14 cellular contexts compared by ENCODE assay signal in the genomic region with DNA sequence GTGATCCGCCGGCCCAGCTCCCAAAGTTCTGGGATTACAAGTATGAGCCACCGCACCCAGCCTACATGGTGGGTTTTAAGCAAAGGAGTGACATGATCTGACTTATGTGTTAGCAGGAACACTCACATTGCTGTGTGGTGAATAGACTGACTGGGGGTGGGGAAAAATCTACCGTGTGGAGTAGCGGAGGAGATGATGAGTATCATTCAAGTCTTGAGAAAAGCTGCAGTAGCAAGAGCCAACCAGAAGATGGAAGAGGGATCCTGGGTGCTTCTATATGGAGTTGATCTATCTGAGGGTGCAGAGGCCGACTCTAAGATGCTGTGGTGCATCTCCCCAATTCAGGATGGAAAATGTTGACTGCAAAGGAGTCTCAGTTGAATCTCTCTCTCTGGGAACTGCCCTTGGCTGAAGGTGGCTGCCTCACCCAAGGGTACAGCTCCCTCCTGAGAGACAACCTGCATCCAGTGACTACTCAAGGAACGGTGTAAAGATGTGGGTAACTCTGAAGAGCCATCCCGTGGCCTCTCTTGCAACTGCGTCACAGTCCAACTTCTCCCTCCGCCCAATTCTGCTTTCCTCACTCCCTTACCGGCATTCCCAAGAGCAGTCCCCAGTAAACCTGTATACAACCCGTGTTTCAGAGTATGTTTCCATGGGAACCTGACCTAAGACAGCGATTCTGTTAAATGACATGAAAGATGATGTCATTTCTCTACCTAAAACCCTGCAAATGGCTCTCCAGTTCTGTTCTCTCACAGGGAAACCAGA. TPM values are rescaled to one million over a fixed set of nuclear protein-coding genes. Genes with fewer than 3 reads are reported as not detected.
A peak's percentile ranks its signal among the peaks of the same experiment; 100 is the strongest.
DNase-seq lines count a peak whose midpoint lies in the region; ATAC-seq, FAIRE-seq and TF ChIP-seq lines count a peak whose summit lies in the region.
"Had no signal": no experiment of that assay in that cellular context is flagged by ENCODE, and none has a peak within 500 bp of the region (broad histone marks: within the 10 kb centered on the region; RNA-seq: fewer than 3 reads in every experiment).

No MANE protein-coding gene starts in this region.

- peaks cover 4% of the 10 kb centered on the region for H3K27me3 Mint-ChIP-seq in CD4-positive, alpha-beta T cell

- H3K9ac ChIP-seq in H1 (replicated peaks in 1 of 4; ENCODE audit: extremely low read depth in 1 of 4, low read depth in 3 of 4, low read length in 3 of 4) = no peak overlapping the region
- H3K9ac ChIP-seq: BLaER1 had no signal

- H3K4me3 Mint-ChIP-seq in CD4-positive, alpha-beta T cell = no peak overlapping the region
- H3K4me3 Mint-ChIP-seq: activated naive CD8-positive, alpha-beta T cell treated with anti-CD3 and anti-CD28 coated beads, Interleukin-2, amount 10 ng/mL, durations not matched to agents 7 days and 5 days; natural killer cell treated with Interleukin-12 subunit alpha and Interleukin-12 subunit beta and Interleukin-15 and Interleukin-18, amount 100 ng/mL, for 72 hours had no signal

- no peaks in the 10 kb centered on the region for H3K36me3 Mint-ChIP-seq in CD4-positive, alpha-beta T cell (ENCODE audit: low read depth)
- H3K36me3 Mint-ChIP-seq: activated naive CD8-positive, alpha-beta T cell treated with anti-CD3 and anti-CD28 coated beads, Interleukin-2, amount 10 ng/mL, durations not matched to agents 7 days and 5 days; natural killer cell treated with Interleukin-12 subunit alpha and Interleukin-12 subunit beta and Interleukin-15 and Interleukin-18, amount 100 ng/mL, for 72 hours had no signal

- WGBS in H1 (ENCODE audit: extremely low coverage in 1 of 2, insufficient coverage in 1 of 2, insufficient read length in 1 of 2, insufficient replicate concordance in 2 of 2, low coverage in 1 of 2, low lambda C conversion rate in 2 of 2, missing lambda C conversion rate in 1 of 2), 2 experiments = 88% methylated on average over 13 of the region's 13 CpGs; no CpG with 5 or more reads in 1 of the 2 experiments

- H3K4me1 ChIP-seq in H1 (replicated peaks in 1 of 4; ENCODE audit: control insufficient read depth in 3 of 4, insufficient read depth in 4 of 4, low read length in 3 of 4) = peaks cover 0 to under 1% (median 0%) of the 10 kb centered on the region in 4 experiments; a peak in 1 of 7 replicates
- peaks cover under 1% of the 10 kb centered on the region; the same call in 1 of the 2 replicates for H3K4me1 ChIP-seq in PC-9 (replicated peaks; ENCODE audit: insufficient read depth)
- H3K4me1 ChIP-seq: BLaER1 had no signal

- DNase-seq in G401 (ENCODE audit: low spot score) (peak; percentile 19), RKO (ENCODE audit: low spot score) (peak; percentile 59), H1 (ENCODE audit: low read depth in 1 of 2, low spot score in 2 of 2) (no peak), PC-9 (no peak), mesenteric fat pad (ENCODE audit: low spot score) (no peak)
- no peak for DNase-seq in CD4-positive, alpha-beta T cell
- DNase-seq: activated naive CD8-positive, alpha-beta T cell treated with anti-CD3 and anti-CD28 coated beads, Interleukin-2, amount 10 ng/mL, durations not matched to agents 7 days and 5 days; stimulated activated CD4-positive, alpha-beta T cell treated with anti-CD3 and anti-CD28 coated beads, Interleukin-12 subunit alpha, Interleukin-12 subunit beta, amount 100 ng/mL, for 4 hours had no signal

- H3K79me2 ChIP-seq in H1 (ENCODE audit: control insufficient read depth in 1 of 2, insufficient read depth in 2 of 2, low read length in 2 of 2) = no peaks in the 10 kb centered on the region
- H3K79me2 ChIP-seq in PC-9 (ENCODE audit: low read depth) = peaks cover 3% of the 10 kb centered on the region; the same call in 1 of the 2 replicates

- no peak overlapping the region for H2BK20ac ChIP-seq in H1 (ENCODE audit: low read length)

- peak; percentile 17 for TF ChIP-seq CTCF in 22Rv1 (IDR thresholded peaks at IDR 0.05)
- peak in 1 of 3 experiments; percentile 2; a peak in 1 of 4 replicates for TF ChIP-seq CTCF in H1 (IDR thresholded peaks at IDR 0.05; ENCODE audit: control extremely low read depth in 1 of 3, insufficient read depth in 1 of 3, low read depth in 1 of 3, low read length in 3 of 3)
- no peak for TF ChIP-seq CTCF in PC-9 (conservative IDR thresholded peaks at IDR 0.05)
- no peak for TF ChIP-seq CTCF in CD4-positive, alpha-beta T cell (IDR thresholded peaks at IDR 0.05)

- no peak overlapping the region for H3K18ac ChIP-seq in H1 (ENCODE audit: extremely low read depth, low read length)

- no peak for TF ChIP-seq EP300 in H1 (IDR thresholded peaks at IDR 0.05; ENCODE audit: borderline replicate concordance in 1 of 2, low read depth in 2 of 2, low read length in 2 of 2)

- in situ Hi-C loops in G401 (cut with HindIII; ENCODE audit: low sequenced_read_pairs) = no loop called here

- H4K20me1 ChIP-seq in H1 (replicated peaks in 1 of 2; ENCODE audit: control insufficient read depth in 1 of 2, insufficient read depth in 2 of 2, low read length in 2 of 2) (no peaks in the 10 kb centered on the region), PC-9 (ENCODE audit: insufficient read depth) (no peaks in the 10 kb centered on the region)
- H4K20me1 ChIP-seq: BLaER1 had no signal

- no peaks in the 10 kb centered on the region for H3K9me3 ChIP-seq in H1 (ENCODE audit: insufficient read depth in 2 of 2, low read depth in 1 of 2, low read length in 1 of 2)
- H3K9me3 ChIP-seq in PC-9 (ENCODE audit: insufficient read depth, low read depth) = no peaks in the 10 kb centered on the region
- no peaks in the 10 kb centered on the region for H3K9me3 ChIP-seq in CD4-positive, alpha-beta T cell (ENCODE audit: control insufficient read depth, low read length)
- H3K9me3 ChIP-seq: BLaER1 had no signal

- H2BK120ac ChIP-seq in H1 (replicated peaks; ENCODE audit: low read depth, low read length) = no peak overlapping the region

- no peak overlapping the region for H3K14ac ChIP-seq in H1 (ENCODE audit: insufficient read length)

- no peak overlapping the region for H2BK15ac ChIP-seq in H1 (ENCODE audit: low read length)

- no peaks in the 10 kb centered on the region for H3K79me1 ChIP-seq in H1 (ENCODE audit: low read depth, low read length)

- H2BK12ac ChIP-seq in H1 (ENCODE audit: low read depth, low read length) = no peak overlapping the region

- no peak overlapping the region for H3K56ac ChIP-seq in H1 (replicated peaks; ENCODE audit: insufficient read length, low read depth, low read length)

- no peak for FAIRE-seq in H1 (lab: Jason Lieb, UNC)

- TF ChIP-seq POLR2A in H1 (IDR thresholded peaks at IDR 0.05; ENCODE audit: control extremely low read depth in 1 of 2, low read depth in 2 of 2, low read length in 2 of 2) = no peak

- CTCF ChIA-PET in H1 (lab: Charles Lee; ENCODE audit: partially characterized antibody) = interaction anchor here (0.6 to 1.7 kb wide), 14 partner anchors 13 to 368 kb away, joined by 3 to 6 read pairs (median 3); no protein-coding TSS in a partner anchor
- CTCF ChIA-PET in PC-9 (lab: Charles Lee) = interaction anchor here (0.6 kb wide), 2 partner anchors 332 to 1022 kb away, joined by 3 to 4 read pairs; no protein-coding TSS in a partner anchor
- CTCF ChIA-PET in CD4-positive, alpha-beta T cell (lab: Charles Lee) = no interaction called here

- peaks cover 3% of the 10 kb centered on the region; the same call in 1 of the 2 replicates for H3F3A ChIP-seq in PC-9 (ENCODE audit: insufficient read depth, low read depth)

- H3K4me2 ChIP-seq in H1 (ENCODE audit: insufficient read depth in 1 of 2, low read depth in 2 of 2, low read length in 2 of 2) = no peak overlapping the region
- no peak overlapping the region for H3K4me2 ChIP-seq in PC-9
- H3K4me2 ChIP-seq: BLaER1 had no signal

- H4K8ac ChIP-seq in H1 (ENCODE audit: extremely low read depth, insufficient read depth, low read length) = peak overlapping the region; percentile 53; the same call in 1 of the 2 replicates

- no peak overlapping the region for H2AK5ac ChIP-seq in H1 (ENCODE audit: low read depth, low read length)

- H4K91ac ChIP-seq in H1 (replicated peaks; ENCODE audit: insufficient read length, low read length) = no peak overlapping the region

- no peak overlapping the region for H3K27ac Mint-ChIP-seq in CD4-positive, alpha-beta T cell
- H3K27ac Mint-ChIP-seq: activated naive CD8-positive, alpha-beta T cell treated with anti-CD3 and anti-CD28 coated beads, Interleukin-2, amount 10 ng/mL, durations not matched to agents 7 days and 5 days; natural killer cell treated with Interleukin-12 subunit alpha and Interleukin-12 subunit beta and Interleukin-15 and Interleukin-18, amount 100 ng/mL, for 72 hours had no signal

- H3K27me3 ChIP-seq in H1 (replicated peaks in 1 of 4; ENCODE audit: control insufficient read depth in 3 of 4, extremely low read depth in 1 of 4, insufficient read depth in 3 of 4, low read length in 3 of 4) = no peaks in the 10 kb centered on the region; a peak in 1 of 7 replicates
- no peaks in the 10 kb centered on the region for H3K27me3 ChIP-seq in PC-9 (ENCODE audit: insufficient read depth, low read depth)
- no peaks in the 10 kb centered on the region for H3K27me3 ChIP-seq in CD4-positive, alpha-beta T cell (ENCODE audit: control insufficient read depth, insufficient read depth, low read length)
- H3K27me3 ChIP-seq: BLaER1 had no signal

- H3K23ac ChIP-seq in H1 (ENCODE audit: insufficient read length) = no peak overlapping the region

- no peak overlapping the region for H4K5ac ChIP-seq in H1 (ENCODE audit: insufficient read length, low read depth, low read length)

- no peaks in the 10 kb centered on the region for H3K9me2 ChIP-seq in PC-9 (ENCODE audit: insufficient read depth)

- H2BK5ac ChIP-seq in H1 (ENCODE audit: low read depth, low read length) = no peak overlapping the region

- no peak for ATAC-seq in GM18909 (IDR thresholded peaks at IDR 0.05; ENCODE audit: poor library complexity, unreplicated experiment)
- ATAC-seq in CD4-positive, alpha-beta T cell (ENCODE audit: poor library complexity) = no peak
- ATAC-seq: natural killer cell treated with Interleukin-12 subunit alpha and Interleukin-12 subunit beta and Interleukin-15 and Interleukin-18, amount 100 ng/mL, for 72 hours; Right ventricle myocardium inferior had no signal

- no peak overlapping the region for H3K4ac ChIP-seq in H1 (replicated peaks; ENCODE audit: insufficient read length, low read depth, low read length)

- peak in 1 of 2 experiments; percentile 5; a peak in 3 of 4 replicates for TF ChIP-seq RAD21 in H1 (IDR thresholded peaks at IDR 0.05 in 1 of 2, conservative IDR thresholded peaks at IDR 0.05 in 1 of 2; ENCODE audit: low read depth in 2 of 2, low read length in 2 of 2)

- H3K36me3 ChIP-seq in H1 (ENCODE audit: control insufficient read depth in 2 of 4, insufficient read depth in 4 of 4, low read length in 3 of 4) (no peaks in the 10 kb centered on the region), PC-9 (ENCODE audit: low read depth) (no peaks in the 10 kb centered on the region)
- H3K36me3 ChIP-seq: BLaER1 had no signal

- BruUV-seq in PC-9 (replicated peaks; lab: Mats Ljungman, UMichigan) = no TSS peak

- POLR2A ChIA-PET in H1 (lab: Charles Lee; ENCODE audit: partially characterized antibody) = no interaction called here
- POLR2A ChIA-PET in PC-9 (lab: Charles Lee; ENCODE audit: unreplicated experiment) = no interaction called here
- POLR2A ChIA-PET in CD4-positive, alpha-beta T cell (lab: Charles Lee) = no interaction called here

- H3K4me1 Mint-ChIP-seq in CD4-positive, alpha-beta T cell (ENCODE audit: low read depth) = no peaks in the 10 kb centered on the region
- H3K4me1 Mint-ChIP-seq: activated naive CD8-positive, alpha-beta T cell treated with anti-CD3 and anti-CD28 coated beads, Interleukin-2, amount 10 ng/mL, durations not matched to agents 7 days and 5 days had no signal

- no peak overlapping the region for H2AFZ ChIP-seq in H1 (ENCODE audit: low read length)
- H2AFZ ChIP-seq in PC-9 = no peak overlapping the region

- H3K23me2 ChIP-seq in H1 (ENCODE audit: low read depth, low read length) = no peaks in the 10 kb centered on the region

- H3K27ac ChIP-seq in 22Rv1 = no peak overlapping the region
- no peak overlapping the region for H3K27ac ChIP-seq in H1 (ENCODE audit: low read depth, low read length)
- no peak overlapping the region for H3K27ac ChIP-seq in PC-9
- no peak overlapping the region for H3K27ac ChIP-seq in CD4-positive, alpha-beta T cell (ENCODE audit: low read depth, low read length)
- H3K27ac ChIP-seq: BLaER1, epithelial cell of prostate had no signal

- H3K4me3 ChIP-seq in H1 (ENCODE audit: extremely low read depth in 1 of 4, insufficient read depth in 2 of 4, low read depth in 3 of 4, low read length in 4 of 4) (no peak overlapping the region), PC-9 (no peak overlapping the region)
- H3K4me3 ChIP-seq: BLaER1 had no signal

- H3K9me3 Mint-ChIP-seq in CD4-positive, alpha-beta T cell = no peaks in the 10 kb centered on the region
- H3K9me3 Mint-ChIP-seq: activated naive CD8-positive, alpha-beta T cell treated with anti-CD3 and anti-CD28 coated beads, Interleukin-2, amount 10 ng/mL, durations not matched to agents 7 days and 5 days; natural killer cell treated with Interleukin-12 subunit alpha and Interleukin-12 subunit beta and Interleukin-15 and Interleukin-18, amount 100 ng/mL, for 72 hours had no signal

- intact Hi-C loops in PC-9 (cut with micrococcal nuclease; ENCODE audit: unreplicated experiment) = no loop called here
- intact Hi-C loops in CD4-positive, alpha-beta T cell (cut with DNase I, micrococcal nuclease) = loop anchor here (2.0 to 10.0 kb wide), 3 partner anchors 221 to 1283 kb away; a partner anchor contains a TSS

RNA-seq across cellular contexts. Expression of a gene that starts 7.4 kb away (rescaled TPM):
- total RNA-seq in G401 (2014; rRNA removed; shearing (Covaris generic)) = 19.4 and 33.8 TPM in 2 replicates
- total RNA-seq in H1 (2021; fragmentation: NEBNext Ultra II Directional; extraction: Animal tissue kit (Norgen Biotek cat#: 25700)) = 36.4 and 39.4 TPM in 2 replicates
- polyA plus RNA-seq in H1 (2011; rRNA removed) = 12.2 and 15.4 TPM in 2 replicates
- polyA plus RNA-seq in H1 (2011; cell fraction: cytosol; rRNA removed) = 19.8 TPM
- 13.4 TPM for polyA plus RNA-seq in H1 (2011; cell fraction: nucleus; rRNA removed)
- 19.5 to 23.5 TPM (median 21.5 TPM) in 4 replicates for polyA plus RNA-seq in H1 (2012, experiment 1 of 2)
- polyA plus RNA-seq in H1 (2012, experiment 2 of 2) = 1.5 TPM
- polyA plus RNA-seq in H1 (2013, experiment 1 of 2) = 21.8 TPM
- polyA plus RNA-seq in H1 (2013, experiment 2 of 2) = 22.8 TPM
- polyA minus RNA-seq in H1 (2011; rRNA and poly(A)+ RNA removed) = 58.9 and 70.8 TPM in 2 replicates
- polyA minus RNA-seq in H1 (2011; cell fraction: cytosol; rRNA and poly(A)+ RNA removed) = 30.5 TPM
- polyA minus RNA-seq in H1 (2011; cell fraction: nucleus; rRNA and poly(A)+ RNA removed) = 40.8 TPM
- total RNA-seq in PC-9 (2021) = 57.4 and 60.6 TPM in 2 replicates
- 23.4 TPM for total RNA-seq in mesenteric fat pad
- total RNA-seq in CD4-positive, alpha-beta T cell = 1 to 10 TPM; 4.0 to 5.4 TPM

Comparison
In these comparisons a context has a peak if more than half of its experiments do, and no peak if none do; other contexts are left out.
1. DNase-seq: peak in G401 (single experiment) and RKO (single experiment); none in H1 (0 of 2), PC-9 (0 of 2), mesenteric fat pad (single experiment) and CD4-positive, alpha-beta T cell (0 of 10).